Comparison of ENCODE assay signal across 21 cellular contexts in genomic region chr2:64629875-64630274, GRCh38. TPM values are rescaled to one million over a fixed set of nuclear protein-coding genes. Genes with fewer than 3 reads are reported as not detected.
DNase-seq lines count a peak whose midpoint lies in the region; ATAC-seq and TF ChIP-seq lines count a peak whose summit lies in the region.
"Had no signal": no experiment of that assay in that cellular context is flagged by ENCODE, and none has a peak within 500 bp of the region (broad histone marks: within the 10 kb centered on the region; RNA-seq: fewer than 3 reads in every experiment).

No MANE protein-coding gene starts in this region.

- peaks cover 28% of the 10 kb centered on the region for H4K20me1 ChIP-seq in HCT116 (ENCODE audit: insufficient read depth)
- H4K20me1 ChIP-seq in SK-N-SH (ENCODE audit: insufficient read depth) = peaks cover 23% of the 10 kb centered on the region; the same call in 1 of the 2 replicates

- WGBS in SK-N-SH (ENCODE audit: low lambda C conversion rate) = 83% methylated on average over 7 of the region's 7 CpGs
- 74 to 77% methylated on average over 6 to 7 of the region's 7 CpGs for WGBS in esophagus squamous epithelium, 2 donors

- TF ChIP-seq RAD21 in HCT116 (IDR thresholded peaks at IDR 0.05; ENCODE audit: low read depth) (no peak), SK-N-SH (IDR thresholded peaks at IDR 0.05; ENCODE audit: low read length) (no peak)

- TF ChIP-seq CTCF in HCT116 (IDR thresholded peaks at IDR 0.05 in 2 of 3, conservative IDR thresholded peaks at IDR 0.05 in 1 of 3; ENCODE audit: borderline replicate concordance in 1 of 3, insufficient read depth in 1 of 3, low read depth in 2 of 3, low read length in 2 of 3) = no peak
- no peak for TF ChIP-seq CTCF in SK-N-SH (IDR thresholded peaks at IDR 0.05)
- no peak for TF ChIP-seq CTCF in esophagus squamous epithelium (IDR thresholded peaks at IDR 0.05)

- H3K36me3 ChIP-seq in HCT116 (ENCODE audit: control insufficient read depth in 1 of 2, insufficient read depth in 2 of 2, low read length in 2 of 2) = peaks cover 18 to 36% of the 10 kb centered on the region in 2 experiments
- H3K36me3 ChIP-seq in SK-N-SH (replicated peaks in 1 of 2; ENCODE audit: control insufficient read depth in 1 of 2, insufficient read depth in 2 of 2, low read length in 1 of 2) = peaks cover 17 to 28% of the 10 kb centered on the region in 2 experiments
- H3K36me3 ChIP-seq in esophagus squamous epithelium = peaks cover 0 to 45% (median 7%) of the 10 kb centered on the region in 3 donors
- H3K36me3 ChIP-seq in MG63 = peaks cover 46% of the 10 kb centered on the region

- RAD21 ChIA-PET in HCT116 (lab: Charles Lee; ENCODE audit: low non-redundant PET in 1 of 2, low total read pairs in 2 of 2, uncharacterized antibody in 2 of 2, unreplicated experiment in 2 of 2) = no interaction called here

- POLR2A ChIA-PET in HCT116 (lab: Charles Lee) (interaction anchor here (1.1 kb wide), 1 partner anchor 121 kb away, joined by 3 read pairs; no protein-coding TSS in a partner anchor), SK-N-SH (lab: Yijun Ruan, JAX) (interaction anchor here (1.2 kb wide), 1 partner anchor 24 kb away, joined by 3 read pairs; the partner anchor contains the start of gene SERTAD2)

- no peaks in the 10 kb centered on the region for H3K9me3 ChIP-seq in HCT116 (ENCODE audit: control insufficient read depth in 1 of 2, insufficient read depth in 1 of 2, low read depth in 1 of 2, low read length in 2 of 2)
- H3K9me3 ChIP-seq in SK-N-SH = no peaks in the 10 kb centered on the region
- H3K9me3 ChIP-seq in esophagus squamous epithelium = no peaks in the 10 kb centered on the region
- H3K9me3 ChIP-seq in MG63 = no peaks in the 10 kb centered on the region
- H3K9me3 ChIP-seq: HAP-1 had no signal

- H3K4me1 ChIP-seq in HCT116 (ENCODE audit: control insufficient read depth in 1 of 2, insufficient read depth in 2 of 2, low read length in 2 of 2) = no peaks in the 10 kb centered on the region
- H3K4me1 ChIP-seq in SK-N-SH (ENCODE audit: control insufficient read depth in 1 of 2, insufficient read depth in 2 of 2, low read depth in 1 of 2, low read length in 1 of 2) = peaks cover 0 to 46% of the 10 kb centered on the region in 2 experiments; a peak in 2 of 4 replicates
- peaks cover 22 to 80% (median 49%) of the 10 kb centered on the region in 3 donors for H3K4me1 ChIP-seq in esophagus squamous epithelium
- H3K4me1 ChIP-seq: HAP-1 had no signal

- H3K27me3 ChIP-seq in HCT116 (ENCODE audit: insufficient read depth, low read length) (no peaks in the 10 kb centered on the region), SK-N-SH (ENCODE audit: insufficient read depth) (no peaks in the 10 kb centered on the region), esophagus squamous epithelium (no peaks in the 10 kb centered on the region), MG63 (no peaks in the 10 kb centered on the region)

- peaks cover 38% of the 10 kb centered on the region for H3K79me2 ChIP-seq in HCT116 (ENCODE audit: insufficient read depth, low read length)
- peaks cover 17% of the 10 kb centered on the region for H3K79me2 ChIP-seq in SK-N-SH (ENCODE audit: insufficient read depth)

- DNase-seq in HCT116 (ENCODE audit: low read depth, low spot score) (no peak), SK-N-SH (peak; percentile 75), esophagus squamous epithelium (lab: John Stamatoyannopoulos, UW) (no peak), MG63 (no peak)
- DNase-seq in stimulated activated CD8-positive, alpha-beta memory T cell treated with anti-CD3 and anti-CD28 coated beads, Interleukin-4, amount 100 ng/mL, for 48 hours = peak; percentile 3
- DNase-seq: C1 segment of cervical spinal cord; CD8-positive, alpha-beta T cell; IMR-90; MV-4-11; NCI-H1694; NCI-H2081; NCI-H2171; NCI-H345; NCI-H524; NCI-H774; NK-92 treated with Interleukin-12 subunit alpha and Interleukin-12 subunit beta, amount 100 ng/mL, for 24 hours; SIG-M5 had no signal

- H3K4me2 ChIP-seq in HCT116 (ENCODE audit: low read length) (no peak overlapping the region), SK-N-SH (no peak overlapping the region)
- H3K4me2 ChIP-seq: GM23338 had no signal

- no TSS peak for BruUV-seq in HCT116 (replicated peaks; lab: Mats Ljungman, UMichigan)

- CTCF ChIA-PET in HCT116 (lab: Charles Lee) = interaction anchor here (1.0 kb wide), 1 partner anchor 16 kb away, joined by 3 read pairs; no protein-coding TSS in a partner anchor
- CTCF ChIA-PET in SK-N-SH (lab: Yijun Ruan, JAX) = interaction anchor here (0.9 to 1.9 kb wide), 8 partner anchors 13 to 299 kb away, joined by 3 to 7 read pairs (median 4); partner anchors contain the start of gene SERTAD2

- H2AFZ ChIP-seq in HCT116 (ENCODE audit: low read depth, low read length, poor library complexity, severe bottlenecking) = no peak overlapping the region
- no peak overlapping the region for H2AFZ ChIP-seq in SK-N-SH (ENCODE audit: low read depth)
- H2AFZ ChIP-seq: GM23338 had no signal

- intact Hi-C loops in HCT116 (cut with micrococcal nuclease) (no loop called here), esophagus squamous epithelium (cut with DNase I) (no loop called here)

- no peak overlapping the region for H3K27ac ChIP-seq in HCT116 (ENCODE audit: low read depth, low read length)
- H3K27ac ChIP-seq in SK-N-SH (ENCODE audit: low read depth in 2 of 2, low read length in 1 of 2) = peak overlapping the region in 1 of 2 experiments; percentile 72; a peak in 2 of 4 replicates
- peak overlapping the region in 3 of 4 donors; percentile 27 to 73 (median 60) for H3K27ac ChIP-seq in esophagus squamous epithelium

- no peak overlapping the region for H3K4me3 ChIP-seq in HCT116 (replicated peaks in 1 of 2; ENCODE audit: low read depth in 1 of 2, low read length in 2 of 2)
- H3K4me3 ChIP-seq in SK-N-SH (ENCODE audit: low read depth in 2 of 2, low read length in 1 of 2) = no peak overlapping the region
- no peak overlapping the region for H3K4me3 ChIP-seq in esophagus squamous epithelium
- H3K4me3 ChIP-seq in MG63 = no peak overlapping the region
- H3K4me3 ChIP-seq: GM23338, HAP-1 had no signal

- TF ChIP-seq POLR2A in HCT116 (IDR thresholded peaks at IDR 0.05; ENCODE audit: borderline replicate concordance, extremely low read depth, insufficient read depth, insufficient read length) (no peak), esophagus squamous epithelium (IDR thresholded peaks at IDR 0.05) (no peak)

- ATAC-seq in HCT116 (no peak), GM19324 (IDR thresholded peaks at IDR 0.05; ENCODE audit: low FRiP score, unreplicated experiment) (no peak), HG03039 (IDR thresholded peaks at IDR 0.05; ENCODE audit: unreplicated experiment) (no peak)
- ATAC-seq: CD8-positive, alpha-beta T cell; GM23338 had no signal

- no peaks in the 10 kb centered on the region for H3F3A ChIP-seq in SK-N-SH (replicated peaks; ENCODE audit: insufficient read depth)

- H3K9ac ChIP-seq in HCT116 (ENCODE audit: low read length) (no peak overlapping the region), SK-N-SH (no peak overlapping the region)

- peak in 1 of 2 experiments; percentile 84; a peak in 2 of 4 replicates for TF ChIP-seq EP300 in SK-N-SH (IDR thresholded peaks at IDR 0.05; ENCODE audit: borderline replicate concordance in 1 of 2, low read depth in 1 of 2, low read length in 1 of 2)

- H3K9me2 ChIP-seq in HCT116 (ENCODE audit: insufficient read depth) (no peaks in the 10 kb centered on the region), SK-N-SH (no peaks in the 10 kb centered on the region)

TF ChIP-seq in HCT116, 20 proteins besides CTCF, POLR2A, EP300 and RAD21 (continues in another document):
- TF ChIP-seq, protein P1, sequence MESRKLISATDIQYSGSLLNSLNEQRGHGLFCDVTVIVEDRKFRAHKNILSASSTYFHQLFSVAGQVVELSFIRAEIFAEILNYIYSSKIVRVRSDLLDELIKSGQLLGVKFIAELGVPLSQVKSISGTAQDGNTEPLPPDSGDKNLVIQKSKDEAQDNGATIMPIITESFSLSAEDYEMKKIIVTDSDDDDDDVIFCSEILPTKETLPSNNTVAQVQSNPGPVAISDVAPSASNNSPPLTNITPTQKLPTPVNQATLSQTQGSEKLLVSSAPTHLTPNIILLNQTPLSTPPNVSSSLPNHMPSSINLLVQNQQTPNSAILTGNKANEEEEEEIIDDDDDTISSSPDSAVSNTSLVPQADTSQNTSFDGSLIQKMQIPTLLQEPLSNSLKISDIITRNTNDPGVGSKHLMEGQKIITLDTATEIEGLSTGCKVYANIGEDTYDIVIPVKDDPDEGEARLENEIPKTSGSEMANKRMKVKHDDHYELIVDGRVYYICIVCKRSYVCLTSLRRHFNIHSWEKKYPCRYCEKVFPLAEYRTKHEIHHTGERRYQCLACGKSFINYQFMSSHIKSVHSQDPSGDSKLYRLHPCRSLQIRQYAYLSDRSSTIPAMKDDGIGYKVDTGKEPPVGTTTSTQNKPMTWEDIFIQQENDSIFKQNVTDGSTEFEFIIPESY (IDR thresholded peaks at IDR 0.05; ENCODE audit: extremely low read depth, insufficient replicate concordance, low read length) = no peak
- TF ChIP-seq YY1 (IDR thresholded peaks at IDR 0.05; ENCODE audit: extremely low read depth, insufficient replicate concordance, low read depth, low read length) (no peak), ZFX (IDR thresholded peaks at IDR 0.05) (no peak)

TF ChIP-seq in SK-N-SH, 30 proteins besides CTCF, POLR2A, EP300 and RAD21:
- TF ChIP-seq RXRA (IDR thresholded peaks at IDR 0.05; ENCODE audit: borderline replicate concordance, low read depth) (no peak), CHD2 (IDR thresholded peaks at IDR 0.05; ENCODE audit: low read length, partially characterized antibody) (peak; percentile 52), GATA2 (CRISPR knock-in tag; IDR thresholded peaks at IDR 0.05) (peak; percentile 62; the same call in 1 of the 2 replicates), MXI1 (IDR thresholded peaks at IDR 0.05; ENCODE audit: low read depth, low read length) (peak; percentile 37; the same call in 1 of the 2 replicates), RCOR1 (IDR thresholded peaks at IDR 0.05; ENCODE audit: low read length) (peak; percentile 82)
TF ChIP-seq in SK-N-SH: peak in this region for 4.

RNA-seq across cellular contexts. Expression of gene SERTAD2, which starts 23.8 kb away (rescaled TPM):
- total RNA-seq in HCT116 (2021; ENCODE audit: unreplicated experiment) (80.1 TPM), esophagus squamous epithelium (10 to 100 TPM; 19.5 to 54.0 (median 20.8) TPM)
- polyA plus RNA-seq in HCT116 (2012) = 62.0 and 63.9 TPM in 2 replicates
- polyA plus RNA-seq in SK-N-SH (2012; rRNA removed) = 8.8 and 9.1 TPM in 2 replicates
- polyA plus RNA-seq in SK-N-SH (2012; cell fraction: cytosol; rRNA removed) = 11.3 and 12.6 TPM in 2 replicates
- polyA plus RNA-seq in SK-N-SH (2012; cell fraction: nucleus; rRNA removed) = 5.9 and 7.3 TPM in 2 replicates
- 9.4 and 11.6 TPM in 2 replicates for total RNA-seq in MG63 (2014; rRNA removed; shearing (Covaris generic); ENCODE audit: low replicate concordance)

Comparison
In these comparisons a context has a peak if more than half of its experiments do, and no peak if none do; other contexts are left out.
1. DNase-seq: peak in SK-N-SH (single experiment) and stimulated activated CD8-positive, alpha-beta memory T cell treated with anti-CD3 and anti-CD28 coated beads, Interleukin-4, amount 100 ng/mL, for 48 hours (single experiment); none in HCT116 (single experiment), esophagus squamous epithelium (single experiment) and MG63 (single experiment).
2. Of the 11 proteins assayed by ChIP-seq in both SK-N-SH and HCT116: peak only in SK-N-SH: none; only in HCT116: POLR2AphosphoS5; in both: none; in neither: 10.